ENCODE assay signal across 13 cellular contexts in genomic region chr7:47327306-47327697, GRCh38.
DNase-seq lines count a peak whose midpoint lies in the region; ATAC-seq, FAIRE-seq and TF ChIP-seq lines count a peak whose summit lies in the region.
"Had no signal": no experiment of that assay in that cellular context is flagged by ENCODE, and none has a peak within 500 bp of the region (broad histone marks: within the 10 kb centered on the region; RNA-seq: fewer than 3 reads in every experiment).

No MANE protein-coding gene starts in this region.

- no peak overlapping the region for H2BK5ac ChIP-seq in H9 (ENCODE audit: insufficient read length, low read length)

- no peak overlapping the region for H2BK15ac ChIP-seq in H9 (ENCODE audit: low read depth, low read length)

- H3K27me3 Mint-ChIP-seq in H9 (ENCODE audit: low read depth) = peaks cover 1% of the 10 kb centered on the region
- no peaks in the 10 kb centered on the region for H3K27me3 Mint-ChIP-seq in activated CD4-positive, alpha-beta memory T cell treated with anti-CD3 and anti-CD28 coated beads, Interleukin-2, amount 10 ng/mL, durations not matched to agents 7 days and 5 days

- no peak overlapping the region for H3K23ac ChIP-seq in H9 (ENCODE audit: insufficient read length, low read depth, low read length)

- no peak overlapping the region for H3K14ac ChIP-seq in H9 (ENCODE audit: insufficient read depth, low read length)

- H3K36me3 Mint-ChIP-seq in H9 (ENCODE audit: insufficient read depth in 1 of 3, low read depth in 3 of 3) = no peaks in the 10 kb centered on the region; a peak in 2 of 7 replicates
- H3K36me3 Mint-ChIP-seq in activated CD4-positive, alpha-beta memory T cell treated with anti-CD3 and anti-CD28 coated beads, Interleukin-2, amount 10 ng/mL, durations not matched to agents 7 days and 5 days (ENCODE audit: low read depth) = no peaks in the 10 kb centered on the region

- ATAC-seq in left lobe of liver (no peak), GM19351 (IDR thresholded peaks at IDR 0.05; ENCODE audit: unreplicated experiment) (no peak)
- ATAC-seq: effector memory CD8-positive, alpha-beta T cell had no signal

- FAIRE-seq in frontal cortex (lab: Jason Lieb, UNC) = no peak

- no peak overlapping the region for H2AFZ ChIP-seq in H9 (ENCODE audit: low read length)

- no peaks in the 10 kb centered on the region; a peak in 1 of 5 replicates for H3K9me3 Mint-ChIP-seq in H9
- H3K9me3 Mint-ChIP-seq in activated CD4-positive, alpha-beta memory T cell treated with anti-CD3 and anti-CD28 coated beads, Interleukin-2, amount 10 ng/mL, durations not matched to agents 7 days and 5 days = no peaks in the 10 kb centered on the region

- peaks cover 42 to 44% of the 10 kb centered on the region in 2 experiments for H3K4me1 Mint-ChIP-seq in H9
- H3K4me1 Mint-ChIP-seq in activated CD4-positive, alpha-beta memory T cell treated with anti-CD3 and anti-CD28 coated beads, Interleukin-2, amount 10 ng/mL, durations not matched to agents 7 days and 5 days = no peaks in the 10 kb centered on the region

- H3K56ac ChIP-seq in H9 (ENCODE audit: insufficient read length, low read depth, low read length) = no peak overlapping the region

- no peak overlapping the region for H3K18ac ChIP-seq in H9 (ENCODE audit: insufficient read length, low read depth, low read length)

- no peak overlapping the region for H4K91ac ChIP-seq in H9 (ENCODE audit: insufficient read length, low read depth, low read length)

- WGBS in H9 (ENCODE audit: extremely low coverage, insufficient read length, low lambda C conversion rate) = no CpG with 5 or more reads among the region's 7 CpGs

- DNase-seq in H9 (no peak), choroid plexus epithelial cell (ENCODE audit: low read depth) (peak; percentile 65), left lobe of liver (ENCODE audit: low spot score) (peak; percentile 33), frontal cortex (ENCODE audit: low spot score in 2 of 2) (no peak), T-helper 2 cell (no peak)
- DNase-seq in activated CD4-positive, alpha-beta memory T cell treated with anti-CD3 and anti-CD28 coated beads, Interleukin-2, amount 10 ng/mL, durations not matched to agents 7 days and 5 days = no peak
- DNase-seq: activated CD8-positive, alpha-beta memory T cell treated with anti-CD3 and anti-CD28 coated beads, Interleukin-2, amount 50 U/mL, for 4 hours; DMS 273 treated with DMSO at 0.1 percent for 48 hours; effector memory CD8-positive, alpha-beta T cell; NCI-H1105; SHP77 had no signal

- H3K79me1 ChIP-seq in H9 (ENCODE audit: insufficient read depth, low read depth, low read length, poor library complexity, severe bottlenecking) = no peaks in the 10 kb centered on the region

- peaks cover 0 to 6% (median 0%) of the 10 kb centered on the region in 3 donors for H3K36me3 ChIP-seq in skeletal muscle tissue (ENCODE audit: control insufficient read depth in 3 of 3, insufficient read depth in 3 of 3, low read length in 3 of 3)

- H3K9ac ChIP-seq in H9 (ENCODE audit: extremely low read depth, insufficient read length, low read length) = no peak overlapping the region
- peak overlapping the region in 2 of 3 donors; percentile 69 to 82 for H3K9ac ChIP-seq in skeletal muscle tissue (ENCODE audit: low read depth in 1 of 3, low read length in 3 of 3)

- H3T11ph ChIP-seq in H9 (ENCODE audit: low read length) = no peak overlapping the region

- H3K4me3 ChIP-seq in choroid plexus epithelial cell (ENCODE audit: low read depth, low read length) = peak overlapping the region; percentile 47
- H3K4me3 ChIP-seq in skeletal muscle tissue (ENCODE audit: low read length in 3 of 3) = peak overlapping the region; percentile 18 to 70 (median 61)

- CTCF ChIA-PET in activated CD4-positive, alpha-beta memory T cell treated with anti-CD3 and anti-CD28 coated beads, Interleukin-2, amount 10 ng/mL, durations not matched to agents 7 days and 5 days (lab: Charles Lee) = no interaction called here

- H3K27me3 ChIP-seq in H9 (ENCODE audit: insufficient read depth, low read length) (no peaks in the 10 kb centered on the region), skeletal muscle tissue (ENCODE audit: control insufficient read depth in 3 of 3, insufficient read depth in 3 of 3, low read length in 3 of 3) (no peaks in the 10 kb centered on the region)

- H2BK12ac ChIP-seq in H9 (ENCODE audit: insufficient read length, low read depth, low read length) = no peak overlapping the region

- no peaks in the 10 kb centered on the region for H3K79me2 ChIP-seq in H9 (ENCODE audit: insufficient read depth, low read length)

- no peaks in the 10 kb centered on the region for H3K23me2 ChIP-seq in H9 (ENCODE audit: insufficient read length, low read depth, low read length, poor library complexity, severe bottlenecking)

- no peaks in the 10 kb centered on the region for H4K20me1 ChIP-seq in H9 (ENCODE audit: control insufficient read depth, insufficient read depth, insufficient read length)

- H3K4me1 ChIP-seq in H9 (ENCODE audit: insufficient read depth, low read length) (peaks cover 14% of the 10 kb centered on the region), skeletal muscle tissue (ENCODE audit: control insufficient read depth in 3 of 3, insufficient read depth in 3 of 3, low read length in 3 of 3) (peaks cover 30 to 71% (median 70%) of the 10 kb centered on the region in 3 donors)

- no peak overlapping the region for H3K27ac ChIP-seq in H9 (ENCODE audit: insufficient read length, low read depth, low read length)
- peak overlapping the region; percentile 77 for H3K27ac ChIP-seq in skeletal muscle tissue (ENCODE audit: low read depth, low read length)

- no peak overlapping the region for H2BK20ac ChIP-seq in H9 (ENCODE audit: low read depth, low read length, poor library complexity, severe bottlenecking)

- H3K27ac Mint-ChIP-seq in H9 = peak overlapping the region in 1 of 3 experiments; percentile 96; a peak in 1 of 7 replicates
- H3K27ac Mint-ChIP-seq in activated CD4-positive, alpha-beta memory T cell treated with anti-CD3 and anti-CD28 coated beads, Interleukin-2, amount 10 ng/mL, durations not matched to agents 7 days and 5 days = no peak overlapping the region
- H3K27ac Mint-ChIP-seq: effector memory CD8-positive, alpha-beta T cell had no signal

- no peak overlapping the region for H3K4ac ChIP-seq in H9 (ENCODE audit: low read depth, low read length)

- TF ChIP-seq CTCF in H9 (conservative IDR thresholded peaks at IDR 0.05) (no peak), choroid plexus epithelial cell (conservative IDR thresholded peaks at IDR 0.05; ENCODE audit: low read depth, low read length) (no peak)

- POLR2A ChIA-PET in activated CD4-positive, alpha-beta memory T cell treated with anti-CD3 and anti-CD28 coated beads, Interleukin-2, amount 10 ng/mL, durations not matched to agents 7 days and 5 days (lab: Charles Lee) = no interaction called here

- no peak overlapping the region for H4K8ac ChIP-seq in H9 (replicated peaks; ENCODE audit: insufficient read length, low read depth, low read length)

- peak overlapping the region; percentile 22 for H3K4me2 ChIP-seq in H9 (ENCODE audit: insufficient read depth, insufficient read length, low read length)

- H3K9me3 ChIP-seq in H9 (ENCODE audit: control insufficient read depth, low read depth, low read length) (no peaks in the 10 kb centered on the region), skeletal muscle tissue (ENCODE audit: control insufficient read depth in 3 of 3, low read length in 3 of 3) (no peaks in the 10 kb centered on the region)

- no peak overlapping the region for H2AK5ac ChIP-seq in H9 (ENCODE audit: insufficient read length, low read length)

- no peak overlapping the region for H4K5ac ChIP-seq in H9 (ENCODE audit: insufficient read length, low read depth, low read length)

- no peak overlapping the region for H2BK120ac ChIP-seq in H9 (ENCODE audit: low read depth, low read length, poor library complexity, severe bottlenecking)

- peak overlapping the region; percentile 67 to 81; a peak in 3 of 5 replicates for H3K4me3 Mint-ChIP-seq in H9
- H3K4me3 Mint-ChIP-seq in activated CD4-positive, alpha-beta memory T cell treated with anti-CD3 and anti-CD28 coated beads, Interleukin-2, amount 10 ng/mL, durations not matched to agents 7 days and 5 days = no peak overlapping the region
- H3K4me3 Mint-ChIP-seq: effector memory CD8-positive, alpha-beta T cell had no signal

Comparison
In these comparisons a context has a peak if more than half of its experiments do, and no peak if none do; other contexts are left out.
1. DNase-seq: peak in choroid plexus epithelial cell (single experiment) and left lobe of liver (single experiment); none in H9 (single experiment), frontal cortex (0 of 2), activated CD4-positive, alpha-beta memory T cell treated with anti-CD3 and anti-CD28 coated beads, Interleukin-2, amount 10 ng/mL, durations not matched to agents 7 days and 5 days (single experiment) and T-helper 2 cell (0 of 5).